In the genomic region with DNA sequence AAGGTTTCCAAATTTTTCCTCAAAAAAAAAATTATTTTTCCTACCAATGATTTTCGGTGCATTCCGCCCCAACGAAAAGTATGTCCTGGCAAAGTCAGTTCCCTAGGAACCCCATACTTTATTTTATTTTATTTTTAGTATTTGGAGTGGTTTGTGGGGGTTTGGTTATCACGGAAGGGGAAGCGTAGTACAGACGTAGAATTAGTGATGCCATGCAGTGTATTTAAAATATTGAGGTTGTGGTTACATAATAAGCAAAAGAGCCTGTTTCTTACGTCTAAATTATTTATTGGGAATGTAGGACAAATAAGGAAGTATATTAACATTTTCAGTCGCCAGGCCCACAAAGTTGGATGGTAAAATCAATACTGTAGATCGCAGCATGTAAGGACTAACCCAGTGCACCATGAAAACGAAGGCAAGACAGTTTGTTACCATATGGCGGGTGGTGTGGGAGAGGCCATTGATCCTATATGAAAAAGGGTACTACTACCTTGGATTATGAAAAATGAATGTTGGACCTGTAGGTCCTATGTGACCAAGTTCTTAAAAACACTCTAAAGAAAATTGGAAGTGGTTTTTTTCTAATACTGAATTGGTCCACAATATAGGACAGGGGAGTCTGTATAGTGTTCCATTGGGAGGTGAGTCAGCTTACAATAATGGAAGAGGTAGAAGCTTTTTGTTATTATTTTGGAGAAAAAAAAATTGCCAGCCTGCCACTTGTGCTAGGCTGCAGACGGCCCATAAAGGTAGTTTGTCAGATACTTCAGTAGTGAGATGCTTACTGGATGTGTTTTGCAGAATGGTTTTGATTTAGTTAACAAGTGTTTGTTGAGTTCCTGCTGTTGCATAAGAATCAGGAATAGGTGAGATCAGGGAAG, we compare ENCODE assay signal across 8 cellular contexts. TPM values are rescaled to one million over a fixed set of nuclear protein-coding genes. Genes with fewer than 3 reads are reported as not detected.
DNase-seq lines count a peak whose midpoint lies in the region; ATAC-seq and TF ChIP-seq lines count a peak whose summit lies in the region.

No MANE protein-coding gene starts in this region.

- ATAC-seq in naive thymus-derived CD8-positive, alpha-beta T cell: no peak

- H3K27me3 Mint-ChIP-seq in naive thymus-derived CD8-positive, alpha-beta T cell: peaks cover 0 to 2% (median 0%) of the 10 kb centered on the region in 5 donors

- TF ChIP-seq CTCF in Peyer's patch (IDR thresholded peaks at IDR 0.05): no peak

- H3K9me3 Mint-ChIP-seq in naive thymus-derived CD8-positive, alpha-beta T cell: peaks cover 0 to 11% (median 7%) of the 10 kb centered on the region in 9 donors

- H3K4me1 Mint-ChIP-seq in naive thymus-derived CD8-positive, alpha-beta T cell: peaks cover 14 to 54% (median 48%) of the 10 kb centered on the region in 4 donors

- peaks cover 0 to 21% (median 16%) of the 10 kb centered on the region in 3 donors for H3K36me3 Mint-ChIP-seq in naive thymus-derived CD8-positive, alpha-beta T cell

- H3K27ac Mint-ChIP-seq in naive thymus-derived CD8-positive, alpha-beta T cell: peak overlapping the region in 9 of 10 donors; percentile 97 to 99 (median 99)

- H3K9me3 ChIP-seq in Peyer's patch (peaks cover 0 to 5% (median 0%) of the 10 kb centered on the region in 4 donors), duodenal mucosa (ENCODE audit: control insufficient read depth in 1 of 2, low read length in 2 of 2) (peaks cover 4 to 6% of the 10 kb centered on the region in 2 donors)

- no peaks in the 10 kb centered on the region for H3K4me1 ChIP-seq in Peyer's patch
- peaks cover 0 to 25% of the 10 kb centered on the region in 2 donors for H3K4me1 ChIP-seq in duodenal mucosa (ENCODE audit: control insufficient read depth in 1 of 2, insufficient read depth in 2 of 2, low read length in 2 of 2)

- peak overlapping the region; percentile 83 to 88 for H3K9ac ChIP-seq in duodenal mucosa (ENCODE audit: low read depth in 1 of 2, low read length in 2 of 2)

- TF ChIP-seq POLR2A in Peyer's patch (IDR thresholded peaks at IDR 0.05): no peak

- DNase-seq in SIG-M5 treated with dmso at 0.1 percent for 504 hours (lab: John Stamatoyannopoulos, UW; ENCODE audit: unreplicated experiment) (peak; percentile 42), SIG-M5 (lab: John Stamatoyannopoulos, UW) (no peak), Peyer's patch (no peak), activated gamma-delta T cell treated with Interleukin-2 at 50 U/mL for 16 hours (no peak), T-helper 9 cell (no peak), HuH-7.5 (ENCODE audit: low spot score) (no peak)
- peak in 1 of 10 donors; percentile 7 for DNase-seq in naive thymus-derived CD8-positive, alpha-beta T cell

- peak overlapping the region; percentile 92 to 99 (median 98) for H3K4me3 Mint-ChIP-seq in naive thymus-derived CD8-positive, alpha-beta T cell

- H3K36me3 ChIP-seq in Peyer's patch: peaks cover 0 to 17% (median 0%) of the 10 kb centered on the region in 3 donors
- peaks cover 5 to 7% of the 10 kb centered on the region in 2 donors for H3K36me3 ChIP-seq in duodenal mucosa (ENCODE audit: control insufficient read depth in 1 of 2, insufficient read depth in 2 of 2, low read length in 2 of 2)

- POLR2A ChIA-PET in naive thymus-derived CD8-positive, alpha-beta T cell (lab: Charles Lee): interaction anchor here (0.6 to 2.0 kb wide), 8 partner anchors 452 to 1483 kb away, joined by 3 to 13 read pairs (median 4); a partner anchor contains a TSS

- H3K27ac ChIP-seq in Peyer's patch: peak overlapping the region; percentile 85 to 97 (median 90)
- H3K27ac ChIP-seq in duodenal mucosa (ENCODE audit: low read depth, low read length): peak overlapping the region; percentile 88

- H3K27me3 ChIP-seq in Peyer's patch (no peaks in the 10 kb centered on the region), duodenal mucosa (ENCODE audit: control insufficient read depth in 1 of 2, insufficient read depth in 2 of 2, low read length in 2 of 2) (no peaks in the 10 kb centered on the region)

- peak overlapping the region; percentile 64 to 81 (median 66) for H3K4me3 ChIP-seq in Peyer's patch
- H3K4me3 ChIP-seq in duodenal mucosa (ENCODE audit: low read depth in 1 of 2, low read length in 2 of 2): peak overlapping the region; percentile 90

RNA-seq across cellular contexts. Expression of a gene that starts 0.7 kb away (rescaled TPM):
- total RNA-seq in Peyer's patch: 1 to 10 TPM; 5.4 to 9.5 (median 7.2) TPM
- 10 to 100 TPM; 33.7 to 37.0 TPM for total RNA-seq in naive thymus-derived CD8-positive, alpha-beta T cell
- 10 to 100 TPM; 22.0 to 25.6 (median 22.0) TPM for polyA plus RNA-seq in naive thymus-derived CD8-positive, alpha-beta T cell

RNA-seq across cellular contexts. Expression of a gene that starts 1.0 kb away (rescaled TPM):
- 1 to 10 TPM; 1.1 to 4.1 (median 2.9) TPM for total RNA-seq in Peyer's patch
- total RNA-seq in naive thymus-derived CD8-positive, alpha-beta T cell: 10 to 100 TPM; 14.5 to 16.7 TPM
- polyA plus RNA-seq in naive thymus-derived CD8-positive, alpha-beta T cell: 10 to 100 TPM; 23.8 to 28.7 (median 27.6) TPM
